In the genomic region with DNA sequence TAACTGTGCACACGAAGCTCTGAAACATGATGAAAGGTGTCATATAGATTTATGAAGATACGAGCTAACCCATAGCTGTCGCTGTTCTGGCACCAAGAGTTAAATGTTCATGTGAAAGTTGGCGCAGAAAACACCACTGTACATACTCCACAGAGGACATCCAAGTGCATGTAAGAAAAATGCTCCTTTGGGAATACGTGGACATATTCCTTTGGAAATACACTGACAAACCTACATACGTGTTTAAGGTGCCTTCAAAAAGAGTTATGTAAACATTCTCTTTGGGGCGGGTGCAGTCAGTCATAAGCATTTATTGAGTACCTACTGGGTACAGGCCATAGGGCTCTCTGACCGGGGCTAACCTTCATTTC, we compare ENCODE assay signal across 8 cellular contexts. TPM values are rescaled to one million over a fixed set of nuclear protein-coding genes. Genes with fewer than 3 reads are reported as not detected.
DNase-seq lines count a peak whose midpoint lies in the region; TF ChIP-seq lines count a peak whose summit lies in the region.

No MANE protein-coding gene starts in this region.

- 1% methylated on average over 8 of the region's 8 CpGs for WGBS in thymus

- H3K9me3 ChIP-seq in thymus (ENCODE audit: control insufficient read depth), result no peaks in the 10 kb centered on the region

- H3K4me3 ChIP-seq in thymus (ENCODE audit: low read length), result peak overlapping the region; percentile 93

- H3K4me1 Mint-ChIP-seq in activated naive CD4-positive, alpha-beta T cell treated with anti-CD3 and anti-CD28 coated beads, Interleukin-2, amount 10 ng/mL, durations not matched to agents 7 days and 5 days, result peaks cover 33% of the 10 kb centered on the region
- peaks cover 51% of the 10 kb centered on the region for H3K4me1 Mint-ChIP-seq in brain

- no peak for TF ChIP-seq CTCF in brain (conservative IDR thresholded peaks at IDR 0.05)

- no peaks in the 10 kb centered on the region for H3K27me3 Mint-ChIP-seq in activated naive CD4-positive, alpha-beta T cell treated with anti-CD3 and anti-CD28 coated beads, Interleukin-2, amount 10 ng/mL, durations not matched to agents 7 days and 5 days
- peaks cover 36% of the 10 kb centered on the region for H3K27me3 Mint-ChIP-seq in brain

- peaks cover 7% of the 10 kb centered on the region for H3K36me3 Mint-ChIP-seq in activated naive CD4-positive, alpha-beta T cell treated with anti-CD3 and anti-CD28 coated beads, Interleukin-2, amount 10 ng/mL, durations not matched to agents 7 days and 5 days
- no peaks in the 10 kb centered on the region for H3K36me3 Mint-ChIP-seq in brain

- H3K36me3 ChIP-seq in thymus (ENCODE audit: control insufficient read depth, insufficient read depth), result no peaks in the 10 kb centered on the region

- no peaks in the 10 kb centered on the region for H3K4me1 ChIP-seq in thymus (ENCODE audit: control insufficient read depth, insufficient read depth, low read length)

- H3K9me3 Mint-ChIP-seq in activated naive CD4-positive, alpha-beta T cell treated with anti-CD3 and anti-CD28 coated beads, Interleukin-2, amount 10 ng/mL, durations not matched to agents 7 days and 5 days, result no peaks in the 10 kb centered on the region
- no peaks in the 10 kb centered on the region for H3K9me3 Mint-ChIP-seq in brain

- DNase-seq in activated naive CD4-positive, alpha-beta T cell treated with anti-CD3 and anti-CD28 coated beads, Interleukin-2, amount 10 ng/mL, durations not matched to agents 7 days and 5 days, result peak; percentile 34
- no peak for DNase-seq in activated naive CD4-positive, alpha-beta T cell treated with anti-CD3 and anti-CD28 coated beads, Interleukin-2, amount 50 U/mL, for 16 hours
- DNase-seq in NCI-H748 (lab: John Stamatoyannopoulos, UW; ENCODE audit: unreplicated experiment) (peak; percentile 80), left kidney (ENCODE audit: low read depth, low spot score) (peak; percentile 71), iPS-NIHi7 (ENCODE audit: extremely low spot score) (no peak), NCI-H2029 treated with DMSO at 0.1 percent for 48 hours (lab: John Stamatoyannopoulos, UW) (no peak)

- peak overlapping the region; percentile 93 for H3K4me3 Mint-ChIP-seq in activated naive CD4-positive, alpha-beta T cell treated with anti-CD3 and anti-CD28 coated beads, Interleukin-2, amount 10 ng/mL, durations not matched to agents 7 days and 5 days
- peak overlapping the region; percentile 89 to 93 (median 92) for H3K4me3 Mint-ChIP-seq in brain

- CTCF ChIA-PET in activated naive CD4-positive, alpha-beta T cell treated with anti-CD3 and anti-CD28 coated beads, Interleukin-2, amount 10 ng/mL, durations not matched to agents 7 days and 5 days (lab: Charles Lee), result interaction anchor here (0.7 to 1.2 kb wide), 3 partner anchors 90 to 257 kb away, joined by 3 read pairs; no protein-coding TSS in a partner anchor

- peak overlapping the region; percentile 99 for H3K27ac ChIP-seq in thymus (ENCODE audit: low read depth)

- no peaks in the 10 kb centered on the region for H3K27me3 ChIP-seq in thymus (ENCODE audit: control insufficient read depth, insufficient read depth)

- H3K27ac Mint-ChIP-seq in activated naive CD4-positive, alpha-beta T cell treated with anti-CD3 and anti-CD28 coated beads, Interleukin-2, amount 10 ng/mL, durations not matched to agents 7 days and 5 days, result peak overlapping the region; percentile 98
- H3K27ac Mint-ChIP-seq in brain, result peak overlapping the region; percentile 94 to 100 (median 99)

RNA-seq across cellular contexts. Expression of a gene that starts 0.7 kb away (rescaled TPM):
- polyA plus RNA-seq in brain (ENCODE audit: insufficient read depth, low read depth, low replicate concordance), result 35.6 TPM
- polyA plus RNA-seq in thymus, result 26.5 TPM

Comparison
In these comparisons a context has a peak if more than half of its experiments do, and no peak if none do; other contexts are left out.
1. DNase-seq: peak in activated naive CD4-positive, alpha-beta T cell treated with anti-CD3 and anti-CD28 coated beads, Interleukin-2, amount 10 ng/mL, durations not matched to agents 7 days and 5 days (single experiment), NCI-H748 (single experiment) and left kidney (single experiment); none in activated naive CD4-positive, alpha-beta T cell treated with anti-CD3 and anti-CD28 coated beads, Interleukin-2, amount 50 U/mL, for 16 hours (single experiment), iPS-NIHi7 (single experiment) and NCI-H2029 treated with DMSO at 0.1 percent for 48 hours (single experiment).